8 cellular contexts compared by ENCODE assay signal in genomic region chr10:62241521-62241920, GRCh38. TPM values are rescaled to one million over a fixed set of nuclear protein-coding genes. Genes with fewer than 3 reads are reported as not detected.
DNase-seq lines count a peak whose midpoint lies in the region; ATAC-seq and TF ChIP-seq lines count a peak whose summit lies in the region.
"Not testable (repeated sequence)": the region's sequence is repeated elsewhere in the genome, so short reads cannot be mapped to it uniquely, and the experiment has no call there.
"Had no signal": no experiment of that assay in that cellular context is flagged by ENCODE, and none has a peak within 500 bp of the region (broad histone marks: within the 10 kb centered on the region; RNA-seq: fewer than 3 reads in every experiment).

No MANE protein-coding gene starts in this region.

- BruUV-seq in IMR-90 (replicated peaks; lab: Mats Ljungman, UMichigan) = not testable (repeated sequence)

- H2AK5ac ChIP-seq in IMR-90 (ENCODE audit: low read depth, low read length) = peak overlapping the region; percentile 95

- not testable (repeated sequence) for H3K4me3 Mint-ChIP-seq in T-helper 1 cell treated with Interleukin-12 subunit alpha and Interleukin-12 subunit beta and Interleukin-4 antibody, amounts not matched to agents 30 μg/mL and 1 μg/mL, for 36 hours; activated CD8-positive, alpha-beta T cell treated with anti-CD3 and anti-CD28 coated beads for 36 hours; activated naive CD8-positive, alpha-beta T cell; osteocyte (ENCODE audit: unreplicated experiment)

- H2AK9ac ChIP-seq in IMR-90 (replicated peaks; ENCODE audit: low read depth, low read length, poor library complexity) = not testable (repeated sequence)

- not testable (repeated sequence) for H3K27me3 ChIP-seq in BLaER1 treated with 17β-estradiol and CSF1 and Interleukin-3, amounts not matched to agents 10 nM and 100 nM; IMR-90 (ENCODE audit: control insufficient read depth, insufficient read depth, low read length)

- H3K27me3 Mint-ChIP-seq in T-helper 1 cell treated with Interleukin-12 subunit alpha and Interleukin-12 subunit beta and Interleukin-4 antibody, amounts not matched to agents 30 μg/mL and 1 μg/mL, for 36 hours (ENCODE audit: low read depth); activated CD8-positive, alpha-beta T cell treated with anti-CD3 and anti-CD28 coated beads for 36 hours; activated naive CD8-positive, alpha-beta T cell; osteocyte (ENCODE audit: unreplicated experiment): not testable (repeated sequence)

- not testable (repeated sequence) for H3K9me3 ChIP-seq in BLaER1 treated with 17β-estradiol and CSF1 and Interleukin-3, amounts not matched to agents 10 nM and 100 nM (replicated peaks in 1 of 11); IMR-90 (ENCODE audit: control insufficient read depth, insufficient read depth, low read length)

- H2BK15ac ChIP-seq in IMR-90 (ENCODE audit: low read depth, low read length) = peak overlapping the region; percentile 89; the same call in 1 of the 3 replicates

- not testable (repeated sequence) for H3K9me1 ChIP-seq in IMR-90 (ENCODE audit: insufficient read depth, low read length)

- not testable (repeated sequence) for TF ChIP-seq RAD21 in IMR-90 (IDR thresholded peaks at IDR 0.05; ENCODE audit: low read length)

- CTCF ChIA-PET in IMR-90 (lab: Yijun Ruan, JAX) = interaction anchor here (0.6 kb wide), 1 partner anchor 344 kb away, joined by 3 read pairs; no protein-coding TSS in a partner anchor
- CTCF ChIA-PET in RWPE1 (lab: Yijun Ruan, JAX) = interaction anchor here (0.6 kb wide), 1 partner anchor 580 kb away, joined by 3 read pairs; no protein-coding TSS in a partner anchor
- CTCF ChIA-PET in activated CD8-positive, alpha-beta T cell treated with anti-CD3 and anti-CD28 coated beads for 36 hours (lab: Charles Lee) = interaction anchor here (0.9 to 2.2 kb wide), 5 partner anchors 20 to 202 kb away, joined by 3 to 5 read pairs (median 3); no protein-coding TSS in a partner anchor

- H4K91ac ChIP-seq in IMR-90 (ENCODE audit: insufficient read depth, low read depth, low read length) = peak overlapping the region; percentile 75

- H3K14ac ChIP-seq in IMR-90 (replicated peaks; ENCODE audit: low read depth, low read length) = not testable (repeated sequence)

- not testable (repeated sequence) for ATAC-seq in IMR-90 (ENCODE audit: low read depth); activated CD8-positive, alpha-beta T cell treated with anti-CD3 and anti-CD28 coated beads for 36 hours

- H3K27ac Mint-ChIP-seq in T-helper 1 cell treated with Interleukin-12 subunit alpha and Interleukin-12 subunit beta and Interleukin-4 antibody, amounts not matched to agents 30 μg/mL and 1 μg/mL, for 36 hours = peak overlapping the region; percentile 26
- H3K27ac Mint-ChIP-seq in activated CD8-positive, alpha-beta T cell treated with anti-CD3 and anti-CD28 coated beads for 36 hours = peak overlapping the region; percentile 25
- H3K27ac Mint-ChIP-seq in activated naive CD8-positive, alpha-beta T cell = peak overlapping the region; percentile 46
- H3K27ac Mint-ChIP-seq in osteocyte (ENCODE audit: unreplicated experiment) = peak overlapping the region; percentile 64

- H2BK5ac ChIP-seq in IMR-90 (ENCODE audit: low read depth, low read length, poor library complexity, severe bottlenecking) = peak overlapping the region; percentile 98

- H4K5ac ChIP-seq in IMR-90 (ENCODE audit: low read depth, low read length) = peak overlapping the region; percentile 81; the same call in 1 of the 2 replicates

- H3K4me3 ChIP-seq in BLaER1 treated with 17β-estradiol and CSF1 and Interleukin-3, amounts not matched to agents 10 nM and 100 nM; IMR-90 (ENCODE audit: insufficient read depth, low read depth, low read length): not testable (repeated sequence)

- not testable (repeated sequence) for H3K23ac ChIP-seq in IMR-90 (ENCODE audit: low read depth, low read length)

- not testable (repeated sequence) for H2AFZ ChIP-seq in IMR-90 (replicated peaks; ENCODE audit: low read length, poor library complexity)

- peak overlapping the region in 8 of 11 experiments; percentile 14 to 60 (median 48); a peak in 10 of 22 replicates for H3K9ac ChIP-seq in BLaER1 treated with 17β-estradiol and CSF1 and Interleukin-3, amounts not matched to agents 10 nM and 100 nM
- H3K9ac ChIP-seq in IMR-90 (ENCODE audit: low read depth, low read length) = not testable (repeated sequence)

- H2BK120ac ChIP-seq in IMR-90 (ENCODE audit: low read depth, low read length) = peak overlapping the region; percentile 91

- H3K4me1 ChIP-seq in BLaER1 treated with 17β-estradiol and CSF1 and Interleukin-3, amounts not matched to agents 10 nM and 100 nM = peaks cover 25 to 78% (median 57%) of the 10 kb centered on the region in 10 experiments
- H3K4me1 ChIP-seq in IMR-90 (ENCODE audit: control insufficient read depth, insufficient read depth, low read length) = peaks cover 14% of the 10 kb centered on the region

- not testable (repeated sequence) for DNase-seq in IMR-90; RWPE1 (ENCODE audit: low spot score); activated CD8-positive, alpha-beta T cell treated with anti-CD3 and anti-CD28 coated beads for 36 hours; osteocyte (ENCODE audit: extremely low spot score, unreplicated experiment)

- H3K4ac ChIP-seq in IMR-90 (ENCODE audit: low read depth, low read length) = peak overlapping the region; percentile 83

- peak overlapping the region; percentile 72 to 100 (median 96); a peak in 21 of 22 replicates for H3K27ac ChIP-seq in BLaER1 treated with 17β-estradiol and CSF1 and Interleukin-3, amounts not matched to agents 10 nM and 100 nM
- H3K27ac ChIP-seq in IMR-90 (ENCODE audit: insufficient read depth, low read length) = peak overlapping the region; percentile 96
- H3K27ac ChIP-seq in RWPE1 = peak overlapping the region; percentile 45

- intact Hi-C loops in IMR-90 (cut with micrococcal nuclease) = loop anchor here (10.0 kb wide), 1 partner anchor 497 kb away; no protein-coding TSS in a partner anchor
- intact Hi-C loops in activated CD8-positive, alpha-beta T cell treated with anti-CD3 and anti-CD28 coated beads for 36 hours (cut with micrococcal nuclease) = loop anchor here (5.0 kb wide), 2 partner anchors 59 to 339 kb away; partner anchors contain the start of gene ARID5B

- H4K8ac ChIP-seq in IMR-90 (ENCODE audit: low read depth in 2 of 2, low read length in 2 of 2) = peak overlapping the region; percentile 29 to 75; a peak in 3 of 4 replicates

- not testable (repeated sequence) for TF ChIP-seq POLR2A in IMR-90 (IDR thresholded peaks at IDR 0.05; ENCODE audit: low read depth, low read length)

- not testable (repeated sequence) for H3K56ac ChIP-seq in IMR-90 (ENCODE audit: extremely low read depth, insufficient read depth, low read length)

- WGBS in IMR-90 (ENCODE audit: extremely low coverage in 2 of 2, insufficient read length in 1 of 2), 2 experiments = no CpG with 5 or more reads among the region's 4 CpGs

- not testable (repeated sequence) for H3K36me3 Mint-ChIP-seq in T-helper 1 cell treated with Interleukin-12 subunit alpha and Interleukin-12 subunit beta and Interleukin-4 antibody, amounts not matched to agents 30 μg/mL and 1 μg/mL, for 36 hours (ENCODE audit: low read depth); activated CD8-positive, alpha-beta T cell treated with anti-CD3 and anti-CD28 coated beads for 36 hours (ENCODE audit: low read depth); activated naive CD8-positive, alpha-beta T cell; osteocyte (ENCODE audit: unreplicated experiment)

- in situ Hi-C loops in IMR-90 (cut with MboI; ENCODE audit: low sequenced_read_pairs) = loop anchor here (25.0 kb wide), 2 partner anchors 1304 to 1429 kb away; partner anchors contain the start of gene RHOBTB1

- peaks cover 0 to 14% (median 3%) of the 10 kb centered on the region in 11 experiments; a peak in 8 of 22 replicates for H3K36me3 ChIP-seq in BLaER1 treated with 17β-estradiol and CSF1 and Interleukin-3, amounts not matched to agents 10 nM and 100 nM
- H3K36me3 ChIP-seq in IMR-90 (ENCODE audit: control insufficient read depth, insufficient read depth, low read length) = not testable (repeated sequence)

- dilution Hi-C loops in IMR-90 (cut with HindIII; ENCODE audit: low sequenced_read_pairs, unreplicated experiment) = not testable (repeated sequence)

- H3K4me2 ChIP-seq in BLaER1 treated with 17β-estradiol and CSF1 and Interleukin-3, amounts not matched to agents 10 nM and 100 nM = peak overlapping the region; percentile 25 to 56 (median 43); a peak in 16 of 22 replicates
- H3K4me2 ChIP-seq in IMR-90 (ENCODE audit: low read depth, low read length) = not testable (repeated sequence)

- not testable (repeated sequence) for H4K20me1 ChIP-seq in BLaER1 treated with 17β-estradiol and CSF1 and Interleukin-3, amounts not matched to agents 10 nM and 100 nM; IMR-90 (ENCODE audit: insufficient read depth, low read length)

- peak overlapping the region; percentile 88 for H3K18ac ChIP-seq in IMR-90 (ENCODE audit: low read depth, low read length)

- peaks cover 39% of the 10 kb centered on the region for H3K4me1 Mint-ChIP-seq in T-helper 1 cell treated with Interleukin-12 subunit alpha and Interleukin-12 subunit beta and Interleukin-4 antibody, amounts not matched to agents 30 μg/mL and 1 μg/mL, for 36 hours (ENCODE audit: low read depth)
- H3K4me1 Mint-ChIP-seq in activated CD8-positive, alpha-beta T cell treated with anti-CD3 and anti-CD28 coated beads for 36 hours (ENCODE audit: low read depth) = peaks cover 33% of the 10 kb centered on the region
- H3K4me1 Mint-ChIP-seq in activated naive CD8-positive, alpha-beta T cell (ENCODE audit: low read depth) = peaks cover 28% of the 10 kb centered on the region
- peaks cover 69% of the 10 kb centered on the region for H3K4me1 Mint-ChIP-seq in osteocyte (ENCODE audit: unreplicated experiment)

- POLR2A ChIA-PET in IMR-90 (lab: Charles Lee; ENCODE audit: unreplicated experiment); RWPE1 (lab: Yijun Ruan, JAX; ENCODE audit: low non-redundant PET); activated CD8-positive, alpha-beta T cell treated with anti-CD3 and anti-CD28 coated beads for 36 hours (lab: Charles Lee): not testable (repeated sequence)

- not testable (repeated sequence) for H3K79me1 ChIP-seq in IMR-90 (ENCODE audit: low read depth in 1 of 2, low read length in 2 of 2)

- H2BK20ac ChIP-seq in IMR-90 (ENCODE audit: low read depth, low read length) = peak overlapping the region; percentile 78; the same call in 1 of the 2 replicates

- not testable (repeated sequence) for TF ChIP-seq CTCF in IMR-90 (conservative IDR thresholded peaks at IDR 0.05; ENCODE audit: low read depth, low read length); RWPE1 (conservative IDR thresholded peaks at IDR 0.05; ENCODE audit: low read depth); activated CD8-positive, alpha-beta T cell treated with anti-CD3 and anti-CD28 coated beads for 36 hours (IDR thresholded peaks at IDR 0.05); osteocyte (IDR thresholded peaks at IDR 0.05)

- H3K9me3 Mint-ChIP-seq in T-helper 1 cell treated with Interleukin-12 subunit alpha and Interleukin-12 subunit beta and Interleukin-4 antibody, amounts not matched to agents 30 μg/mL and 1 μg/mL, for 36 hours; activated CD8-positive, alpha-beta T cell treated with anti-CD3 and anti-CD28 coated beads for 36 hours; activated naive CD8-positive, alpha-beta T cell (ENCODE audit: low read depth); osteocyte (ENCODE audit: unreplicated experiment): not testable (repeated sequence)

RNA-seq across cellular contexts. Expression of gene RTKN2, which starts 27.1 kb away (rescaled TPM):
- total RNA-seq in IMR-90 (2012; rRNA removed) (0.90 and 2.2 TPM in 2 replicates), osteocyte (1.9 and 2.4 TPM in 2 replicates)
- polyA plus RNA-seq in IMR-90 (2012; rRNA removed) = 0.63 and 0.75 TPM in 2 replicates
- polyA plus RNA-seq in IMR-90 (2012; cell fraction: cytosol; rRNA removed) = 0.05 and 0.08 TPM in 2 replicates
- polyA plus RNA-seq in IMR-90 (2012; cell fraction: nucleus; rRNA removed; ENCODE audit: low replicate concordance) = 0.04 and 0.72 TPM in 2 replicates
- 1 to 10 TPM; 1.1 to 1.4 TPM for total RNA-seq in activated CD8-positive, alpha-beta T cell treated with anti-CD3 and anti-CD28 coated beads for 36 hours
- polyA plus RNA-seq: GM12878 had no signal

Comparison
In these comparisons a context has a peak if more than half of its experiments do, and no peak if none do; other contexts are left out.
1. H3K27ac ChIP-seq: peak in every context shown above with its lines; median percentile 96 in BLaER1 treated with 17β-estradiol and CSF1 and Interleukin-3, amounts not matched to agents 10 nM and 100 nM; 96 in IMR-90; 45 in RWPE1.